1 cellular context compared by ENCODE assay signal in genomic region chr4:76087007-76087769, GRCh38.
TF ChIP-seq lines count a peak whose summit lies in the region.

No MANE protein-coding gene starts in this region.

TF ChIP-seq in HepG2, 621 proteins besides CTCF, POLR2A, EP300 and RAD21 (continued from another document and continues in another):
- TF ChIP-seq SSRP1 (CRISPR knock-in tag; IDR thresholded peaks at IDR 0.05) (no peak), ZNF280B (CRISPR knock-in tag; IDR thresholded peaks at IDR 0.05; ENCODE audit: borderline replicate concordance) (no peak), ZNF770 (CRISPR knock-in tag; IDR thresholded peaks at IDR 0.05) (no peak), MEF2D (CRISPR knock-in tag; IDR thresholded peaks at IDR 0.05) (peak; percentile 60; the same call in 1 of the 2 replicates), ZBTB40 (IDR thresholded peaks at IDR 0.05) (no peak), ZBTB40 (CRISPR knock-in tag; IDR thresholded peaks at IDR 0.05) (peak; percentile 58; the same call in 1 of the 2 replicates), SRF (IDR thresholded peaks at IDR 0.05; ENCODE audit: low read depth, low read length) (no peak), ZNF234 (CRISPR knock-in tag; conservative IDR thresholded peaks at IDR 0.05) (no peak), ZNF703 (CRISPR knock-in tag; IDR thresholded peaks at IDR 0.05; ENCODE audit: borderline replicate concordance) (no peak), TRAFD1 (CRISPR knock-in tag; IDR thresholded peaks at IDR 0.05; ENCODE audit: borderline replicate concordance) (no peak), ZXDC (CRISPR knock-in tag; IDR thresholded peaks at IDR 0.05) (no peak), RELA (CRISPR knock-in tag; IDR thresholded peaks at IDR 0.05) (no peak), HCFC1 (IDR thresholded peaks at IDR 0.05; ENCODE audit: low read depth, low read length) (no peak), ZNF329 (CRISPR knock-in tag; IDR thresholded peaks at IDR 0.05; ENCODE audit: low read depth) (no peak), U2AF2 (IDR thresholded peaks at IDR 0.05; ENCODE audit: low read depth, low read length) (no peak), ATF7 (IDR thresholded peaks at IDR 0.05) (no peak), ATF7 (CRISPR knock-in tag; IDR thresholded peaks at IDR 0.05) (no peak), ZNF142 (CRISPR knock-in tag; IDR thresholded peaks at IDR 0.05) (no peak), THRA (CRISPR knock-in tag; IDR thresholded peaks at IDR 0.05; ENCODE audit: borderline replicate concordance) (peak; percentile 38; the same call in 1 of the 2 replicates), ZNF782 (CRISPR knock-in tag; IDR thresholded peaks at IDR 0.05; ENCODE audit: borderline replicate concordance) (no peak), ZSCAN9 (CRISPR knock-in tag; IDR thresholded peaks at IDR 0.05; ENCODE audit: borderline replicate concordance) (0 out of 2 replicates have a peak, but pooled peaks have one; percentile 47), JDP2 (CRISPR knock-in tag; IDR thresholded peaks at IDR 0.05; ENCODE audit: borderline replicate concordance) (no peak), NFE2 (CRISPR knock-in tag; IDR thresholded peaks at IDR 0.05) (no peak), HMGA1 (CRISPR knock-in tag; conservative IDR thresholded peaks at IDR 0.05) (no peak), THAP11 (CRISPR knock-in tag; IDR thresholded peaks at IDR 0.05) (0 out of 2 replicates have a peak, but pooled peaks have one; percentile 34), ZNF326 (CRISPR knock-in tag; IDR thresholded peaks at IDR 0.05; ENCODE audit: borderline replicate concordance) (no peak), FOXA1 (IDR thresholded peaks at IDR 0.05) (no peak), FOXA1 (CRISPR knock-in tag; IDR thresholded peaks at IDR 0.05) (peak; percentile 88)
